ENCODE assay signal across 28 cellular contexts in the genomic region with DNA sequence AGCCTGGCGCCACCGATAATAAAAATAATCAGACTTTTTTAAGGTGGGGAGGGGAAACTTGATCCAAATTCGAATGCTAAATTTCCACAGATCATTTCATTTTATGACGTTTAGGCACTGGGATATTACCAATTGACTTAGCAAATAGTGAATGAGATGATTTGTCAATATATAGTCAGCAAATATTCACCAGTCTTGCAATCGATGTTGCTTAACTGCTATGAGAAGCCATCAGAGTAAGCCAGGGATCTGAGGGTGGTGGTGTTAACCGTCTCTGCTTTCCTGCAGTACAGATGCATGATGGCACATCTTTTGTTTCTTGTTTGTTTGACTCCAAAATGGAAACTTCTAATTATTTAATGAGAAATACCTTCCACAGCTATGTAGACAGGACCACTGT.
"Had no signal": no experiment of that assay in that cellular context is flagged by ENCODE, and none has a peak within 500 bp of the region (broad histone marks: within the 10 kb centered on the region; RNA-seq: fewer than 3 reads in every experiment).

No MANE protein-coding gene starts in this region.

- H3K27ac ChIP-seq: brain microvascular endothelial cell, coronary artery, dorsolateral prefrontal cortex, foreskin keratinocyte, gastrocnemius medialis, heart left ventricle had no signal

- H3K4me1 ChIP-seq: foreskin keratinocyte, gastrocnemius medialis, heart left ventricle had no signal

- H3K27me3 ChIP-seq: brain microvascular endothelial cell, gastrocnemius medialis had no signal

- H3K36me3 ChIP-seq: brain microvascular endothelial cell, gastrocnemius medialis, heart left ventricle had no signal

- H3K9me3 ChIP-seq: gastrocnemius medialis, heart left ventricle had no signal

- H3K4me3 ChIP-seq: coronary artery, dorsolateral prefrontal cortex, gastrocnemius medialis, heart left ventricle had no signal

- ATAC-seq: activated CD4-positive, alpha-beta T cell treated with anti-CD3 and anti-CD28 coated beads for 36 hours; activated CD8-positive, alpha-beta memory T cell treated with anti-CD3 and anti-CD28 coated beads, Interleukin-2, amount 10 ng/mL, durations not matched to agents 7 days and 5 days; activated CD8-positive, alpha-beta T cell treated with anti-CD3 and anti-CD28 coated beads, Interleukin-2, amount 10 ng/mL, durations not matched to agents 7 days and 5 days; activated naive CD4-positive, alpha-beta T cell treated with anti-CD3 and anti-CD28 coated beads, Interleukin-2, amount 50 U/mL, for 72 hours; activated T-cell treated with anti-CD3 and anti-CD28 coated beads, Interleukin-2, amount 50 U/mL, for 72 hours; esophagus mucosa; foreskin keratinocyte; gastrocnemius medialis; heart left ventricle had no signal

- DNase-seq: activated CD4-positive, alpha-beta memory T cell treated with anti-CD3 and anti-CD28 coated beads for 36 hours; activated CD4-positive, alpha-beta T cell treated with anti-CD3 and anti-CD28 coated beads for 36 hours; activated CD4-positive, alpha-beta T cell treated with anti-CD3 and anti-CD28 coated beads, Interleukin-2, amount 10 ng/mL, durations not matched to agents 24 days and 14 days; activated CD4-positive, CD25-positive, alpha-beta regulatory T cell; activated CD4-positive, CD25-positive, alpha-beta regulatory T cell treated with anti-CD3 and anti-CD28 coated beads, Interleukin-2, amount 50 U/mL, for 72 hours; activated CD8-positive, alpha-beta memory T cell treated with anti-CD3 and anti-CD28 coated beads, Interleukin-2, amount 10 ng/mL, durations not matched to agents 7 days and 5 days; activated CD8-positive, alpha-beta memory T cell treated with anti-CD3 and anti-CD28 coated beads, Interleukin-2, amount 50 U/mL, for 48 hours; activated CD8-positive, alpha-beta T cell treated with anti-CD3 and anti-CD28 coated beads, Interleukin-2, amount 10 ng/mL, durations not matched to agents 7 days and 5 days; activated gamma-delta T cell; activated naive CD4-positive, alpha-beta T cell; activated naive CD4-positive, alpha-beta T cell treated with anti-CD3 and anti-CD28 coated beads, Interleukin-2, amount 10 ng/mL, durations not matched to agents 7 days and 5 days; activated naive CD8-positive, alpha-beta T cell treated with anti-CD3 and anti-CD28 coated beads, Interleukin-2, amount 10 ng/mL, durations not matched to agents 7 days and 5 days; activated T-cell treated with anti-CD3 and anti-CD28 coated beads for 4 hours; activated T-cell treated with anti-CD3 and anti-CD28 coated beads, Interleukin-2, amount 50 U/mL, for 24 hours; activated T-cell treated with anti-CD3 and anti-CD28 coated beads, Interleukin-2, amount 50 U/mL, for 72 hours; anterior cingulate cortex; brain microvascular endothelial cell; dorsolateral prefrontal cortex; effector memory CD4-positive, alpha-beta T cell; endodermal cell; foreskin keratinocyte; gastrocnemius medialis; glutamatergic neuron; heart left ventricle; T-helper 2 cell had no signal
